ENCODE assay signal across 23 cellular contexts in genomic region chr10:28913850-28914249, GRCh38.
DNase-seq lines count a peak whose midpoint lies in the region; FAIRE-seq and TF ChIP-seq lines count a peak whose summit lies in the region.
"Had no signal": no experiment of that assay in that cellular context is flagged by ENCODE, and none has a peak within 500 bp of the region (broad histone marks: within the 10 kb centered on the region; RNA-seq: fewer than 3 reads in every experiment).

No MANE protein-coding gene starts in this region.

- no peak for FAIRE-seq in small intestine (lab: Jason Lieb, UNC)
- FAIRE-seq: endometrium had no signal

- POLR2A ChIA-PET in A673 (lab: Charles Lee; ENCODE audit: low non-redundant PET) = interaction anchor here (0.5 kb wide), 1 partner anchor 225 kb away, joined by 7 read pairs; no protein-coding TSS in a partner anchor

- H3K27ac ChIP-seq in small intestine (ENCODE audit: low read depth in 1 of 2, low read length in 1 of 2) (no peak overlapping the region), A673 (ENCODE audit: low read depth, low read length, poor library complexity, severe bottlenecking) (no peak overlapping the region)
- H3K27ac ChIP-seq: heart left ventricle had no signal

- no peaks in the 10 kb centered on the region for H3K4me1 ChIP-seq in small intestine (ENCODE audit: control insufficient read depth in 2 of 2, insufficient read depth in 1 of 2, low read depth in 1 of 2, low read length in 1 of 2)
- no peaks in the 10 kb centered on the region for H3K4me1 ChIP-seq in A673 (ENCODE audit: insufficient read depth, low read length, poor library complexity, severe bottlenecking)

- H3K36me3 ChIP-seq in kidney epithelial cell (ENCODE audit: control insufficient read depth, insufficient read depth, low read length) (no peaks in the 10 kb centered on the region), small intestine (ENCODE audit: control insufficient read depth in 2 of 2, insufficient read depth in 2 of 2, low read length in 2 of 2) (no peaks in the 10 kb centered on the region), A673 (ENCODE audit: insufficient read depth, low read length, poor library complexity, severe bottlenecking) (no peaks in the 10 kb centered on the region)
- H3K36me3 ChIP-seq: heart left ventricle had no signal

- TF ChIP-seq CTCF in kidney epithelial cell (IDR thresholded peaks at IDR 0.05; ENCODE audit: insufficient read depth, low read length, poor library complexity, severe bottlenecking) = no peak
- no peak for TF ChIP-seq CTCF in A673 (conservative IDR thresholded peaks at IDR 0.05; ENCODE audit: low read depth, low read length)

- CTCF ChIA-PET in A673 (lab: Charles Lee) = no interaction called here

- H3K9me3 ChIP-seq in small intestine (ENCODE audit: control insufficient read depth, low read depth) (no peaks in the 10 kb centered on the region), A673 (ENCODE audit: low read depth, low read length, poor library complexity, severe bottlenecking) (no peaks in the 10 kb centered on the region)
- H3K9me3 ChIP-seq: heart left ventricle had no signal

- no TSS peak for BruUV-seq in A673 (replicated peaks; lab: Mats Ljungman, UMichigan)

- H3K4me3 ChIP-seq in kidney epithelial cell (ENCODE audit: low read depth, low read length) (no peak overlapping the region), small intestine (ENCODE audit: low read depth in 1 of 2, low read length in 2 of 2) (no peak overlapping the region), A673 (ENCODE audit: low read depth, low read length, poor library complexity, severe bottlenecking) (no peak overlapping the region)
- H3K4me3 ChIP-seq: GM23338, heart left ventricle had no signal

- DNase-seq in HK-2 (ENCODE audit: unreplicated experiment) = peak; percentile 36
- DNase-seq in NCI-H774 (lab: John Stamatoyannopoulos, UW) = peak; percentile 17
- peak; percentile 84 for DNase-seq in kidney epithelial cell (ENCODE audit: low read depth)
- DNase-seq in small intestine = peak; percentile 50
- DNase-seq in A673 (ENCODE audit: low spot score) = no peak
- no peak for DNase-seq in NCI-H2171 (lab: John Stamatoyannopoulos, UW)
- no peak for DNase-seq in activated CD4-positive, alpha-beta T cell treated with anti-CD3 and anti-CD28 coated beads, Interleukin-2, amount 50 U/mL, for 48 hours
- DNase-seq: activated CD4-positive, alpha-beta T cell treated with anti-CD3 and anti-CD28 coated beads, Interleukin-2, amount 10 ng/mL, durations not matched to agents 24 days and 14 days; activated naive CD8-positive, alpha-beta T cell treated with anti-CD3 and anti-CD28 coated beads, Interleukin-2, amount 50 U/mL, for 24 hours; DND-41; heart left ventricle; immature natural killer cell; Karpas-422; mammary epithelial cell; NCI-H1092; NCI-H2107; NCI-H510A treated with DMSO at 0.1 percent for 48 hours; SHP77 treated with DMSO at 0.1 percent for 48 hours; stimulated activated CD4-positive, alpha-beta T cell treated with anti-CD3 and anti-CD28 coated beads, Interleukin-1b, Interleukin-23, amount 100 ng/mL, for 48 hours; stimulated activated naive B cell treated with anti-CD40 and anti-IgM and Interleukin-4, amounts not matched to agents 10 μg/mL and 1 μg/mL and 100 μg/mL, for 72 hours; T-helper 1 cell had no signal

- H3K27me3 ChIP-seq in kidney epithelial cell (ENCODE audit: control insufficient read depth, insufficient read depth, low read length) (no peaks in the 10 kb centered on the region), small intestine (ENCODE audit: control insufficient read depth in 2 of 2, insufficient read depth in 2 of 2, low read length in 2 of 2) (no peaks in the 10 kb centered on the region), A673 (replicated peaks; ENCODE audit: insufficient read depth, low read depth, low read length, poor library complexity) (no peaks in the 10 kb centered on the region)
- H3K27me3 ChIP-seq: heart left ventricle had no signal

- WGBS in small intestine, 3 donors = 13 to 61% (median 27%) methylated on average over 5 of the region's 5 CpGs

- intact Hi-C loops in A673 (cut with micrococcal nuclease; ENCODE audit: unreplicated experiment) = no loop called here

Comparison
In these comparisons a context has a peak if more than half of its experiments do, and no peak if none do; other contexts are left out.
1. DNase-seq: peak in HK-2 (single experiment), NCI-H774 (single experiment), kidney epithelial cell (single experiment) and small intestine (single experiment); none in A673 (single experiment), NCI-H2171 (single experiment) and activated CD4-positive, alpha-beta T cell treated with anti-CD3 and anti-CD28 coated beads, Interleukin-2, amount 50 U/mL, for 48 hours (0 of 2).